ENCODE assay signal across 8 cellular contexts in the genomic region with DNA sequence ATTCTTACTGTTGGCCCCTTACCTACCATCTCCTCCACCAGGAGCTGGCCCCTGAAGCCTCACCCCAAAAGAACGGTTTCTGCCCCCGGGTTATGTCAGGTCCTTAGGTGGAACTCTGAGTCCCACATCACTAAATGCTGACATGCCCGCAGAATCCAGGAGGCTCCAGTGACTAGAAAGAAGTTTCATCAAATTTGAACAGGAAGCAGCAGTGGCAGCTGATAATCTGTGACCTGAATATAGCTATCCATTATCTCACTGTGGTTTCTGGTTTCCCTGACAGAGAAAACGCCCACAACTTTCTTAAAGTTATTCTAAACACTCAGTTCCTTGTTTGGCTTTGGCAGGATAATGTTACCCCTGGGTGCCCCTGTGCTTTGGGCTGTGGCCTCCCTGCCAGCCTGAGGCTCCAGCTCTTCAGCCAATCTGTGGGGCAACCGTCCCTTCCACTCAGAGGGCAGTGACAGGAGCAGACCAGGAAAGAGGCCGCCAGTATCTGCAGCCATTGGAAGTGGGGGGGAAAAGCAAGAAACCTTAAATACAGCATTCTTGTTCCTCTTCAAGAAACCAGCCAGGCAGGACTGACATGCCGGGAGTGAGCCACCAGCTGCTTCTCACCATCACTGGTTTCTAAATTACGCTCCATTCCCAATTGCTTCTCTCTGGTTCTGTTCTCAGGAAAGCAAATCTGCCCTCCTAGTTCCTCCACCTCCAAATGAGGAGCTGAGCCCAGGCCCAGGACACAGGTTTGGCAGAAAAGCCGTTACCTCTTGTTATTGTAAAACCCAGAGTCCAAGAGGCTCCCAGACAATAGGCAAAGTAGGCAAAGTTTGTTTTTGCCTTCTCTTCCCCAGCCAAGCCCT. TPM values are rescaled to one million over a fixed set of nuclear protein-coding genes. Genes with fewer than 3 reads are reported as not detected.
DNase-seq lines count a peak whose midpoint lies in the region; ATAC-seq and TF ChIP-seq lines count a peak whose summit lies in the region.

No MANE protein-coding gene starts in this region.

- BruUV-seq in A673 (replicated peaks; lab: Mats Ljungman, UMichigan) = no TSS peak

- peak; percentile 73 for DNase-seq in A673 (ENCODE audit: low spot score)
- DNase-seq in T-cell = peak in 29 of 34 experiments; percentile 4 to 47 (median 21)
- peak; percentile 45 for DNase-seq in epidermal melanocyte (ENCODE audit: insufficient read length, low spot score)
- no peak for DNase-seq in NCI-H187 (lab: John Stamatoyannopoulos, UW)

- ATAC-seq in GM18907 (IDR thresholded peaks at IDR 0.05; ENCODE audit: unreplicated experiment) (peak; percentile 52), HG03354 (IDR thresholded peaks at IDR 0.05; ENCODE audit: poor library complexity, severe bottlenecking, unreplicated experiment) (peak; percentile 60), T-cell (replicated peaks in 1 of 4) (peak; percentile 74 to 83 (median 79)), GM18519 (IDR thresholded peaks at IDR 0.05; ENCODE audit: low FRiP score, unreplicated experiment) (no peak)

- no peaks in the 10 kb centered on the region for H3K9me3 Mint-ChIP-seq in T-cell
- H3K9me3 Mint-ChIP-seq in nephron = no peaks in the 10 kb centered on the region

- POLR2A ChIA-PET in A673 (lab: Charles Lee; ENCODE audit: low non-redundant PET) (interaction anchor here (0.7 kb wide), 1 partner anchor 50 kb away, joined by 3 read pairs; no protein-coding TSS in a partner anchor), T-cell (lab: Charles Lee) (interaction anchor here (0.6 kb wide), 3 partner anchors 111 to 1280 kb away, joined by 3 to 7 read pairs (median 6); no protein-coding TSS in a partner anchor)

- H3K36me3 ChIP-seq in A673 (ENCODE audit: insufficient read depth, low read length, poor library complexity, severe bottlenecking) = no peaks in the 10 kb centered on the region

- H3K4me3 ChIP-seq in A673 (ENCODE audit: low read depth, low read length, poor library complexity, severe bottlenecking) = no peak overlapping the region

- peak overlapping the region; percentile 47 to 70 (median 67) for H3K4me3 Mint-ChIP-seq in T-cell
- no peak overlapping the region for H3K4me3 Mint-ChIP-seq in nephron

- peak overlapping the region; percentile 77 for H3K27ac ChIP-seq in A673 (ENCODE audit: low read depth, low read length, poor library complexity, severe bottlenecking)

- H3K27ac Mint-ChIP-seq in T-cell (peak overlapping the region; percentile 91 to 97), nephron (peak overlapping the region; percentile 74 to 90 (median 84))

- H3K27me3 Mint-ChIP-seq in T-cell (no peaks in the 10 kb centered on the region), nephron (ENCODE audit: low read depth) (peaks cover 6% of the 10 kb centered on the region)

- no peak for TF ChIP-seq CTCF in A673 (conservative IDR thresholded peaks at IDR 0.05; ENCODE audit: low read depth, low read length)
- TF ChIP-seq CTCF in nephron (IDR thresholded peaks at IDR 0.05; ENCODE audit: unreplicated experiment in 3 of 3) = no peak

- H3K36me3 Mint-ChIP-seq in T-cell = no peaks in the 10 kb centered on the region
- H3K36me3 Mint-ChIP-seq in nephron (ENCODE audit: low read depth) = no peaks in the 10 kb centered on the region

- intact Hi-C loops in A673 (cut with micrococcal nuclease; ENCODE audit: unreplicated experiment) = no loop called here

- H3K4me1 Mint-ChIP-seq in T-cell (peaks cover 48 to 61% (median 54%) of the 10 kb centered on the region in 3 donors), nephron (peaks cover 18% of the 10 kb centered on the region)

- peaks cover 18% of the 10 kb centered on the region for H3K4me1 ChIP-seq in A673 (ENCODE audit: insufficient read depth, low read length, poor library complexity, severe bottlenecking)

- CTCF ChIA-PET in A673 (lab: Charles Lee) = interaction anchor here (0.6 to 1.0 kb wide), 3 partner anchors 16 to 70 kb away, joined by 3 to 4 read pairs (median 3); no protein-coding TSS in a partner anchor
- CTCF ChIA-PET in T-cell (lab: Charles Lee) = interaction anchor here (0.5 to 1.5 kb wide), 14 partner anchors 11 to 210 kb away, joined by 3 to 13 read pairs (median 4); a partner anchor contains a TSS

- H3K9me3 ChIP-seq in A673 (ENCODE audit: low read depth, low read length, poor library complexity, severe bottlenecking) = no peaks in the 10 kb centered on the region

- no peaks in the 10 kb centered on the region for H3K27me3 ChIP-seq in A673 (replicated peaks; ENCODE audit: insufficient read depth, low read depth, low read length, poor library complexity)

RNA-seq across cellular contexts. Expression of a gene that starts 41.2 kb away (rescaled TPM):
- total RNA-seq in A673 (2021) (159 and 176 TPM in 2 replicates), T-cell (10 to 100 TPM; 22.6 to 48.7 (median 27.0) TPM)

RNA-seq across cellular contexts. Expression of a gene that starts 45.8 kb away (rescaled TPM):
- total RNA-seq in A673 (2021) = 6.9 and 8.3 TPM in 2 replicates
- total RNA-seq in T-cell = 1 to 10 TPM in 2 of 5 donors, under 1 TPM in 1, not detected in 2; 0.63 to 1.1 (median 1.1) TPM

Comparison
In these comparisons a context has a peak if more than half of its experiments do, and no peak if none do; other contexts are left out.
1. DNase-seq: peak in A673 (single experiment), T-cell (29 of 34) and epidermal melanocyte (single experiment); none in NCI-H187 (0 of 2).
2. H3K4me3 Mint-ChIP-seq: peak in T-cell (3 of 3); none in nephron (0 of 3).